In the genomic region with DNA sequence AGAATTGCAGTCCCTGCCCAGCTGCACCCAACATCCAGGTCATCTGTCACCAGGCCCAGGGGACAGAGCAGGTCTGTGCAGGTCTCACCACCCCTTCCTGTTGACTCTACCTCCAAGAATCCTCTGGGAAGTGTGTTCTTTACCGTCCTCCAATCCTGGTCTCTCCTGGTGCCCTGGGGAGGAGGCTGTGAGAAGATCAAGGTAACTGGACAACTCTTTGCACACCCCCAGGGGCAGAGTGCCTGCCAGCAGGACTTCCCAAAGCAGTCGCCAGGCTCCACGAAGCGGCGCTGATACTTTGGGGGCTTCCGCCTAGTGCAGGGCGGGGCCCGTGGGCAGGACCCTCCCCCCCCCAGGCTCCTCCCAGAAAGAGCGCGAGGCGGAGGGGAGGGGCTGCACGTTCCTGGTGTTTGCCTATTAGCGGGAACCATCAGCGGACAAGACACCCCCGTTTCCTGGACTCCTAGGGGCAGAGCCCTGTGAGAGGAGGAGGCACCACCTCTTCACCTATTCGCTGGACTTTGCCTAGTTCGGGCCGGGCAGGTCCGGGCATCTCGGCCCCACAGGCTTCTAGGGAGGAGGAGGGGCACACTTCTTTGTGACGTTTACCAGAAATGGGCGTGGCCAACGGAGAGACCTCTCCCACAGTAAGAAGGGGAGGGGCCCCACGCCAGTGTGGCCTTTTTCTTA, we compare ENCODE assay signal across 8 cellular contexts.
DNase-seq lines count a peak whose midpoint lies in the region; ATAC-seq and TF ChIP-seq lines count a peak whose summit lies in the region.

No MANE protein-coding gene starts in this region.

- no peaks in the 10 kb centered on the region for H3K79me2 ChIP-seq in neural cell (replicated peaks; ENCODE audit: insufficient read depth, low read length)

- no peaks in the 10 kb centered on the region for H3K9me3 ChIP-seq in neural cell (ENCODE audit: low read length)

- peak overlapping the region; percentile 30 for H3K27ac ChIP-seq in neural cell (ENCODE audit: low read length)

- H2AFZ ChIP-seq in neural cell (ENCODE audit: low read depth, low read length), result peak overlapping the region; percentile 30

- H3K9me2 ChIP-seq in neural cell (ENCODE audit: insufficient read depth, low read length), result no peaks in the 10 kb centered on the region

- TF ChIP-seq CTCF in fibroblast of pulmonary artery (IDR thresholded peaks at IDR 0.05; ENCODE audit: low read length, missing control alignments), result no peak
- no peak for TF ChIP-seq CTCF in neural cell (IDR thresholded peaks at IDR 0.05; ENCODE audit: poor library complexity, severe bottlenecking)

- no peak for ATAC-seq in GM18907 (IDR thresholded peaks at IDR 0.05; ENCODE audit: unreplicated experiment)
- ATAC-seq in HG03469 (IDR thresholded peaks at IDR 0.05; ENCODE audit: unreplicated experiment), result no peak

- H3K27me3 ChIP-seq in neural cell (ENCODE audit: insufficient read depth, low read depth, low read length), result no peaks in the 10 kb centered on the region

- H3K36me3 ChIP-seq in neural cell (ENCODE audit: insufficient read depth, low read length), result no peaks in the 10 kb centered on the region

- H3K4me3 ChIP-seq in fibroblast of pulmonary artery (replicated peaks; ENCODE audit: low read depth, low read length) (peak overlapping the region; percentile 5), neural cell (ENCODE audit: low read length) (peak overlapping the region; percentile 69)

- no peak for TF ChIP-seq RAD21 in neural cell (conservative IDR thresholded peaks at IDR 0.05)

- H3F3A ChIP-seq in neural cell (ENCODE audit: insufficient read depth, low read length, poor library complexity, severe bottlenecking), result no peaks in the 10 kb centered on the region

- H4K20me1 ChIP-seq in neural cell (ENCODE audit: insufficient read depth), result no peaks in the 10 kb centered on the region

- peak overlapping the region; percentile 23 for H3K4me2 ChIP-seq in neural cell (ENCODE audit: low read length)

- no peak for TF ChIP-seq EP300 in neural cell (conservative IDR thresholded peaks at IDR 0.05; ENCODE audit: poor library complexity, severe bottlenecking)

- peak overlapping the region; percentile 72 for H3K9ac ChIP-seq in neural cell (ENCODE audit: low read length)

- DNase-seq in DMS114 treated with DMSO at 0.1 percent for 48 hours (lab: John Stamatoyannopoulos, UW; ENCODE audit: unreplicated experiment) (peak; percentile 72), NCI-H774 (lab: John Stamatoyannopoulos, UW) (peak; percentile 92), fibroblast of pulmonary artery (ENCODE audit: low read depth) (peak; percentile 1), NCI-H1417 treated with DMSO at 0.1 percent for 48 hours (lab: John Stamatoyannopoulos, UW) (no peak), NCI-H446 treated with DMSO at 0.1 percent for 48 hours (lab: John Stamatoyannopoulos, UW) (no peak)

TF ChIP-seq in neural cell, 6 proteins besides CTCF, POLR2A, EP300 and RAD21:
- TF ChIP-seq EZH2 (IDR thresholded peaks at IDR 0.05; ENCODE audit: borderline replicate concordance, insufficient read depth, low read length, poor library complexity, severe bottlenecking) (no peak), MXI1 (conservative IDR thresholded peaks at IDR 0.05; ENCODE audit: poor library complexity, severe bottlenecking) (no peak), SMC3 (conservative IDR thresholded peaks at IDR 0.05; ENCODE audit: poor library complexity) (no peak), TAF1 (IDR thresholded peaks at IDR 0.05; ENCODE audit: low read depth) (no peak), POLR2AphosphoS5 (IDR thresholded peaks at IDR 0.05) (no peak)
- TF ChIP-seq, protein P1, sequence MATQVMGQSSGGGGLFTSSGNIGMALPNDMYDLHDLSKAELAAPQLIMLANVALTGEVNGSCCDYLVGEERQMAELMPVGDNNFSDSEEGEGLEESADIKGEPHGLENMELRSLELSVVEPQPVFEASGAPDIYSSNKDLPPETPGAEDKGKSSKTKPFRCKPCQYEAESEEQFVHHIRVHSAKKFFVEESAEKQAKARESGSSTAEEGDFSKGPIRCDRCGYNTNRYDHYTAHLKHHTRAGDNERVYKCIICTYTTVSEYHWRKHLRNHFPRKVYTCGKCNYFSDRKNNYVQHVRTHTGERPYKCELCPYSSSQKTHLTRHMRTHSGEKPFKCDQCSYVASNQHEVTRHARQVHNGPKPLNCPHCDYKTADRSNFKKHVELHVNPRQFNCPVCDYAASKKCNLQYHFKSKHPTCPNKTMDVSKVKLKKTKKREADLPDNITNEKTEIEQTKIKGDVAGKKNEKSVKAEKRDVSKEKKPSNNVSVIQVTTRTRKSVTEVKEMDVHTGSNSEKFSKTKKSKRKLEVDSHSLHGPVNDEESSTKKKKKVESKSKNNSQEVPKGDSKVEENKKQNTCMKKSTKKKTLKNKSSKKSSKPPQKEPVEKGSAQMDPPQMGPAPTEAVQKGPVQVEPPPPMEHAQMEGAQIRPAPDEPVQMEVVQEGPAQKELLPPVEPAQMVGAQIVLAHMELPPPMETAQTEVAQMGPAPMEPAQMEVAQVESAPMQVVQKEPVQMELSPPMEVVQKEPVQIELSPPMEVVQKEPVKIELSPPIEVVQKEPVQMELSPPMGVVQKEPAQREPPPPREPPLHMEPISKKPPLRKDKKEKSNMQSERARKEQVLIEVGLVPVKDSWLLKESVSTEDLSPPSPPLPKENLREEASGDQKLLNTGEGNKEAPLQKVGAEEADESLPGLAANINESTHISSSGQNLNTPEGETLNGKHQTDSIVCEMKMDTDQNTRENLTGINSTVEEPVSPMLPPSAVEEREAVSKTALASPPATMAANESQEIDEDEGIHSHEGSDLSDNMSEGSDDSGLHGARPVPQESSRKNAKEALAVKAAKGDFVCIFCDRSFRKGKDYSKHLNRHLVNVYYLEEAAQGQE (IDR thresholded peaks at IDR 0.05; ENCODE audit: borderline replicate concordance), result no peak

Comparison
In these comparisons a context has a peak if more than half of its experiments do, and no peak if none do; other contexts are left out.
1. DNase-seq: peak in DMS114 treated with DMSO at 0.1 percent for 48 hours (single experiment), NCI-H774 (single experiment) and fibroblast of pulmonary artery (single experiment); none in NCI-H1417 treated with DMSO at 0.1 percent for 48 hours (single experiment) and NCI-H446 treated with DMSO at 0.1 percent for 48 hours (single experiment).